In genomic region chr18:50283469-50284209, GRCh38 we compare ENCODE assay signal across 17 cellular contexts. TPM values are rescaled to one million over a fixed set of nuclear protein-coding genes. Genes with fewer than 3 reads are reported as not detected.
DNase-seq lines count a peak whose midpoint lies in the region; ATAC-seq and TF ChIP-seq lines count a peak whose summit lies in the region.
"Had no signal": no experiment of that assay in that cellular context is flagged by ENCODE, and none has a peak within 500 bp of the region (broad histone marks: within the 10 kb centered on the region; RNA-seq: fewer than 3 reads in every experiment).

No MANE protein-coding gene starts in this region.

- 91% methylated on average over 28 of the region's 29 CpGs for WGBS in suprapubic skin

- no peaks in the 10 kb centered on the region for H3K27me3 Mint-ChIP-seq in activated naive CD4-positive, alpha-beta T cell treated with anti-CD3 and anti-CD28 coated beads, Interleukin-2, amount 50 U/mL, for 24 hours
- no peaks in the 10 kb centered on the region for H3K27me3 Mint-ChIP-seq in activated CD8-positive, alpha-beta T cell treated with anti-CD3 and anti-CD28 coated beads, Interleukin-2, amount 10 ng/mL, durations not matched to agents 7 days and 5 days (ENCODE audit: low read depth)
- peaks cover 14 to 28% (median 15%) of the 10 kb centered on the region in 3 donors for H3K27me3 Mint-ChIP-seq in immature natural killer cell (ENCODE audit: low read depth in 3 of 3)

- H3K4me1 Mint-ChIP-seq in activated naive CD4-positive, alpha-beta T cell treated with anti-CD3 and anti-CD28 coated beads, Interleukin-2, amount 50 U/mL, for 24 hours, result peaks cover 45% of the 10 kb centered on the region
- peaks cover 71% of the 10 kb centered on the region for H3K4me1 Mint-ChIP-seq in activated CD8-positive, alpha-beta T cell treated with anti-CD3 and anti-CD28 coated beads, Interleukin-2, amount 10 ng/mL, durations not matched to agents 7 days and 5 days (ENCODE audit: low read depth)
- H3K4me1 Mint-ChIP-seq in immature natural killer cell, result peaks cover 51 to 59% of the 10 kb centered on the region in 2 donors

- no peak for ATAC-seq in activated naive CD4-positive, alpha-beta T cell treated with anti-CD3 and anti-CD28 coated beads, Interleukin-2, amount 50 U/mL, for 72 hours
- no peak for ATAC-seq in activated CD8-positive, alpha-beta T cell treated with anti-CD3 and anti-CD28 coated beads, Interleukin-2, amount 10 ng/mL, durations not matched to agents 7 days and 5 days
- ATAC-seq in GM21723 (IDR thresholded peaks at IDR 0.05; ENCODE audit: unreplicated experiment) (no peak), GM19328 (IDR thresholded peaks at IDR 0.05; ENCODE audit: unreplicated experiment) (no peak)

- no peaks in the 10 kb centered on the region for H3K27me3 ChIP-seq in suprapubic skin
- H3K27me3 ChIP-seq: stomach had no signal

- TF ChIP-seq CTCF in suprapubic skin (IDR thresholded peaks at IDR 0.05), result no peak

- H3K9me3 ChIP-seq in suprapubic skin, result no peaks in the 10 kb centered on the region
- H3K9me3 ChIP-seq: left ventricle myocardium inferior, stomach had no signal

- H3K27ac ChIP-seq in suprapubic skin, result peak overlapping the region; percentile 10
- H3K27ac ChIP-seq: left ventricle myocardium inferior, stomach had no signal

- H3K4me3 ChIP-seq in suprapubic skin, result no peak overlapping the region
- H3K4me3 ChIP-seq: left ventricle myocardium inferior, stomach had no signal

- H3K36me3 Mint-ChIP-seq in activated naive CD4-positive, alpha-beta T cell treated with anti-CD3 and anti-CD28 coated beads, Interleukin-2, amount 50 U/mL, for 24 hours, result peaks cover 22% of the 10 kb centered on the region
- peaks cover 53 to 66% of the 10 kb centered on the region in 2 donors for H3K36me3 Mint-ChIP-seq in activated naive CD4-positive, alpha-beta T cell treated with anti-CD3 and anti-CD28 coated beads, Interleukin-2, amount 50 U/mL, for 72 hours
- H3K36me3 Mint-ChIP-seq in activated CD8-positive, alpha-beta T cell treated with anti-CD3 and anti-CD28 coated beads, Interleukin-2, amount 10 ng/mL, durations not matched to agents 7 days and 5 days (ENCODE audit: low read depth), result peaks cover 76% of the 10 kb centered on the region
- peaks cover 8 to 32% (median 11%) of the 10 kb centered on the region in 3 donors for H3K36me3 Mint-ChIP-seq in immature natural killer cell

- CTCF ChIA-PET in activated CD8-positive, alpha-beta T cell treated with anti-CD3 and anti-CD28 coated beads, Interleukin-2, amount 10 ng/mL, durations not matched to agents 7 days and 5 days (lab: Charles Lee), result interaction anchor here (3.2 to 3.3 kb wide), 2 partner anchors 16 to 73 kb away, joined by 47 to 50 read pairs; partner anchors contain the start of gene CFAP53

- H3K4me3 Mint-ChIP-seq in activated naive CD4-positive, alpha-beta T cell treated with anti-CD3 and anti-CD28 coated beads, Interleukin-2, amount 50 U/mL, for 24 hours, result peak overlapping the region; percentile 62
- H3K4me3 Mint-ChIP-seq in activated CD8-positive, alpha-beta T cell treated with anti-CD3 and anti-CD28 coated beads, Interleukin-2, amount 10 ng/mL, durations not matched to agents 7 days and 5 days, result peak overlapping the region; percentile 17
- peak overlapping the region; percentile 44 to 97 (median 56) for H3K4me3 Mint-ChIP-seq in immature natural killer cell

- no peak for DNase-seq in activated naive CD4-positive, alpha-beta T cell treated with anti-CD3 and anti-CD28 coated beads, Interleukin-2, amount 50 U/mL, for 72 hours (ENCODE audit: low spot score in 2 of 2)
- no peak for DNase-seq in activated CD8-positive, alpha-beta T cell treated with anti-CD3 and anti-CD28 coated beads, Interleukin-2, amount 10 ng/mL, durations not matched to agents 7 days and 5 days
- DNase-seq in immature natural killer cell (no peak), suprapubic skin (ENCODE audit: low spot score in 2 of 2) (no peak), germinal center (ENCODE audit: low spot score) (no peak)
- DNase-seq: activated CD4-positive, CD25-positive, alpha-beta regulatory T cell treated with anti-CD3 and anti-CD28 coated beads, Interleukin-2, amount 50 U/mL, for 72 hours; dermis blood vessel endothelial cell; DMS 273 treated with DMSO at 0.1 percent for 48 hours; left ventricle myocardium inferior; NCI-H1048; NCI-H774; retina; stimulated activated CD4-positive, alpha-beta T cell treated with anti-CD3 and anti-CD28 coated beads, Interleukin-15, amount 100 ng/mL, for 24 hours; stomach had no signal

- no peak for TF ChIP-seq POLR2A in suprapubic skin (IDR thresholded peaks at IDR 0.05)

- H3K4me1 ChIP-seq in suprapubic skin, result peaks cover 45% of the 10 kb centered on the region

- H3K36me3 ChIP-seq in suprapubic skin, result peaks cover 37% of the 10 kb centered on the region

- no peaks in the 10 kb centered on the region for H3K9me3 Mint-ChIP-seq in activated naive CD4-positive, alpha-beta T cell treated with anti-CD3 and anti-CD28 coated beads, Interleukin-2, amount 50 U/mL, for 24 hours
- H3K9me3 Mint-ChIP-seq in activated naive CD4-positive, alpha-beta T cell treated with anti-CD3 and anti-CD28 coated beads, Interleukin-2, amount 50 U/mL, for 72 hours, result no peaks in the 10 kb centered on the region
- H3K9me3 Mint-ChIP-seq in activated CD8-positive, alpha-beta T cell treated with anti-CD3 and anti-CD28 coated beads, Interleukin-2, amount 10 ng/mL, durations not matched to agents 7 days and 5 days (ENCODE audit: insufficient read depth), result no peaks in the 10 kb centered on the region
- H3K9me3 Mint-ChIP-seq in immature natural killer cell, result no peaks in the 10 kb centered on the region

- POLR2A ChIA-PET in activated CD8-positive, alpha-beta T cell treated with anti-CD3 and anti-CD28 coated beads, Interleukin-2, amount 10 ng/mL, durations not matched to agents 7 days and 5 days (lab: Charles Lee), result interaction anchor here (1.2 to 1.9 kb wide), 2 partner anchors 22 to 24 kb away, joined by 3 to 5 read pairs; no protein-coding TSS in a partner anchor

- H3K27ac Mint-ChIP-seq in activated naive CD4-positive, alpha-beta T cell treated with anti-CD3 and anti-CD28 coated beads, Interleukin-2, amount 50 U/mL, for 24 hours, result peak overlapping the region; percentile 88
- H3K27ac Mint-ChIP-seq in activated naive CD4-positive, alpha-beta T cell treated with anti-CD3 and anti-CD28 coated beads, Interleukin-2, amount 50 U/mL, for 72 hours, result peak overlapping the region in 1 of 2 donors; percentile 79
- peak overlapping the region; percentile 11 for H3K27ac Mint-ChIP-seq in activated CD8-positive, alpha-beta T cell treated with anti-CD3 and anti-CD28 coated beads, Interleukin-2, amount 10 ng/mL, durations not matched to agents 7 days and 5 days
- H3K27ac Mint-ChIP-seq in immature natural killer cell, result peak overlapping the region in 5 of 6 donors; percentile 30 to 75 (median 47)

- no peak for TF ChIP-seq EP300 in suprapubic skin (IDR thresholded peaks at IDR 0.05)

RNA-seq across cellular contexts. Expression of gene MBD1, which starts 2.3 kb away (rescaled TPM):
- 100 to 1,000 TPM in 1 of 2 donors, 10 to 100 TPM in 1; 79.7 to 123 TPM for total RNA-seq in activated naive CD4-positive, alpha-beta T cell treated with anti-CD3 and anti-CD28 coated beads, Interleukin-2, amount 50 U/mL, for 72 hours
- 100 to 1,000 TPM in 1 of 2 experiments, 10 to 100 TPM in 1; 97.3 to 101 TPM for total RNA-seq in activated CD8-positive, alpha-beta T cell treated with anti-CD3 and anti-CD28 coated beads, Interleukin-2, amount 10 ng/mL, durations not matched to agents 7 days and 5 days
- polyA plus RNA-seq in immature natural killer cell, result 10 to 100 TPM; 18.7 to 41.4 (median 21.6) TPM
- total RNA-seq in suprapubic skin, result 100 to 1,000 TPM; 107 to 145 (median 110) TPM

RNA-seq across cellular contexts. Expression of gene CXXC1, which starts 3.9 kb away (rescaled TPM):
- 100 to 1,000 TPM in 1 of 2 donors, 10 to 100 TPM in 1; 88.9 to 177 TPM for total RNA-seq in activated naive CD4-positive, alpha-beta T cell treated with anti-CD3 and anti-CD28 coated beads, Interleukin-2, amount 50 U/mL, for 72 hours
- total RNA-seq in activated CD8-positive, alpha-beta T cell treated with anti-CD3 and anti-CD28 coated beads, Interleukin-2, amount 10 ng/mL, durations not matched to agents 7 days and 5 days, result 100 to 1,000 TPM; 136 to 158 TPM
- polyA plus RNA-seq in immature natural killer cell, result 10 to 100 TPM; 37.5 to 71.3 (median 52.0) TPM
- 100 to 1,000 TPM; 102 to 193 (median 107) TPM for total RNA-seq in suprapubic skin

RNA-seq across cellular contexts. Expression of gene CFAP53, which starts 17.3 kb away (rescaled TPM):
- 1 to 10 TPM in 1 of 2 donors, under 1 TPM in 1; 0.82 to 2.2 TPM for total RNA-seq in activated naive CD4-positive, alpha-beta T cell treated with anti-CD3 and anti-CD28 coated beads, Interleukin-2, amount 50 U/mL, for 72 hours
- total RNA-seq in activated CD8-positive, alpha-beta T cell treated with anti-CD3 and anti-CD28 coated beads, Interleukin-2, amount 10 ng/mL, durations not matched to agents 7 days and 5 days, result under 1 TPM; 0.21 to 0.29 TPM
- polyA plus RNA-seq in immature natural killer cell, result under 1 TPM in 2 of 3 donors, not detected in 1; 0.17 to 0.34 TPM
- under 1 TPM in 1 of 4 donors, not detected in 3; 0.34 TPM for total RNA-seq in suprapubic skin
